Comparison of ENCODE assay signal across 16 cellular contexts in genomic region chrY:14235070-14235469, GRCh38.
"Had no signal": no experiment of that assay in that cellular context is flagged by ENCODE, and none has a peak within 500 bp of the region (broad histone marks: within the 10 kb centered on the region; RNA-seq: fewer than 3 reads in every experiment).

No MANE protein-coding gene starts in this region.

- H3K36me3 Mint-ChIP-seq: type B pancreatic cell had no signal

- H3K27me3 Mint-ChIP-seq: type B pancreatic cell had no signal

- H3K27ac Mint-ChIP-seq: activated T-helper 2 cell treated with anti-CD3 and anti-CD28 coated beads, Interferon-gamma antibody, Interleukin-2, Interleukin-4, amounts not matched to agents 10 μg/mL and 5 μg/mL and 100 μg/mL, durations not matched to agents 14 hours and 24 hours and 36 hours; naive thymus-derived CD8-positive, alpha-beta T cell; type B pancreatic cell had no signal

- DNase-seq: activated CD4-positive, alpha-beta T cell treated with anti-CD3 and anti-CD28 coated beads, Interleukin-2, amount 50 U/mL, for 4 hours; activated CD4-positive, CD25-positive, alpha-beta regulatory T cell treated with anti-CD3 and anti-CD28 coated beads, Interleukin-2, amount 50 U/mL, for 72 hours; activated naive CD4-positive, alpha-beta T cell treated with anti-CD3 and anti-CD28 coated beads, Interleukin-2, amount 50 U/mL, for 16 hours; activated T-cell treated with anti-CD3 and anti-CD28 coated beads, Interleukin-2, amount 50 U/mL, for 1 hour; body of pancreas; dorsolateral prefrontal cortex; mesendoderm; naive thymus-derived CD8-positive, alpha-beta T cell; ovary; psoas muscle; right cardiac atrium; T-helper 1 cell; T-helper 9 cell; testis had no signal

- H3K9me3 Mint-ChIP-seq: activated T-helper 2 cell treated with anti-CD3 and anti-CD28 coated beads, Interferon-gamma antibody, Interleukin-2, Interleukin-4, amounts not matched to agents 10 μg/mL and 5 μg/mL and 100 μg/mL, durations not matched to agents 14 hours and 24 hours and 36 hours; type B pancreatic cell had no signal

- H3K4me3 Mint-ChIP-seq: naive thymus-derived CD8-positive, alpha-beta T cell; type B pancreatic cell had no signal

- ATAC-seq: body of pancreas; naive thymus-derived CD8-positive, alpha-beta T cell; psoas muscle; right cardiac atrium had no signal
